ENCODE assay signal across 20 cellular contexts in genomic region chr6:41672016-41672415, GRCh38. TPM values are rescaled to one million over a fixed set of nuclear protein-coding genes. Genes with fewer than 3 reads are reported as not detected.
DNase-seq lines count a peak whose midpoint lies in the region; ATAC-seq and TF ChIP-seq lines count a peak whose summit lies in the region.
"Had no signal": no experiment of that assay in that cellular context is flagged by ENCODE, and none has a peak within 500 bp of the region (broad histone marks: within the 10 kb centered on the region; RNA-seq: fewer than 3 reads in every experiment).

No MANE protein-coding gene starts in this region.

- H3K36me3 Mint-ChIP-seq in GM23338 (ENCODE audit: low read depth): no peaks in the 10 kb centered on the region
- H3K36me3 Mint-ChIP-seq in T-helper 17 cell (ENCODE audit: low read depth): peaks cover 6% of the 10 kb centered on the region
- no peaks in the 10 kb centered on the region for H3K36me3 Mint-ChIP-seq in neural progenitor cell
- H3K36me3 Mint-ChIP-seq in immature natural killer cell: no peaks in the 10 kb centered on the region
- H3K36me3 Mint-ChIP-seq: CD14-positive monocyte; CD4-positive, alpha-beta memory T cell had no signal

- H3K27me3 ChIP-seq in BLaER1 (no peaks in the 10 kb centered on the region), GM23338 (ENCODE audit: insufficient read depth) (no peaks in the 10 kb centered on the region), neural progenitor cell (no peaks in the 10 kb centered on the region)
- H3K27me3 ChIP-seq: BE2C had no signal

- H3K9me3 ChIP-seq in BLaER1 (0 out of 2 replicates have a peak, but pooled peaks cover 4% of the 10 kb centered on the region), T-helper 17 cell (ENCODE audit: control insufficient read depth, low read length, poor library complexity, severe bottlenecking) (no peaks in the 10 kb centered on the region), neural progenitor cell (ENCODE audit: low read depth) (no peaks in the 10 kb centered on the region)
- H3K9me3 ChIP-seq: BE2C had no signal

- H3K9ac ChIP-seq in BLaER1 (no peak overlapping the region), neural progenitor cell (no peak overlapping the region)
- H3K9ac ChIP-seq: KMS-11 had no signal

- peaks cover 4% of the 10 kb centered on the region; the same call in 1 of the 3 replicates for H3K9me3 Mint-ChIP-seq in GM23338
- H3K9me3 Mint-ChIP-seq in neural progenitor cell: peaks cover 10% of the 10 kb centered on the region
- H3K9me3 Mint-ChIP-seq in immature natural killer cell: peaks cover 0 to 5% (median 0%) of the 10 kb centered on the region in 6 donors
- H3K9me3 Mint-ChIP-seq: HFFc6 had no signal

- H3K27me3 Mint-ChIP-seq in GM23338 (ENCODE audit: insufficient read depth, low read depth, poor library complexity) (peaks cover 16% of the 10 kb centered on the region), T-helper 17 cell (peaks cover 58% of the 10 kb centered on the region), neural progenitor cell (ENCODE audit: insufficient read depth, low read depth) (peaks cover 9% of the 10 kb centered on the region), immature natural killer cell (ENCODE audit: low read depth in 3 of 3) (peaks cover 5 to 11% (median 6%) of the 10 kb centered on the region in 3 donors)

- 0 out of 2 replicates have a peak overlapping the region, but pooled peaks have one; percentile 14 for H2AFZ ChIP-seq in GM23338
- no peak overlapping the region for H2AFZ ChIP-seq in neural progenitor cell (replicated peaks)

- H4K20me1 ChIP-seq in BLaER1 (no peaks in the 10 kb centered on the region), GM23338 (replicated peaks; ENCODE audit: insufficient read depth) (no peaks in the 10 kb centered on the region), neural progenitor cell (ENCODE audit: low read depth) (no peaks in the 10 kb centered on the region)

- H3K79me2 ChIP-seq in GM23338 (replicated peaks; ENCODE audit: insufficient read depth): no peaks in the 10 kb centered on the region
- H3K79me2 ChIP-seq in neural progenitor cell (ENCODE audit: low read depth): no peaks in the 10 kb centered on the region

- H3K4me2 ChIP-seq in BLaER1: peak overlapping the region; percentile 79
- no peak overlapping the region for H3K4me2 ChIP-seq in GM23338
- no peak overlapping the region for H3K4me2 ChIP-seq in neural progenitor cell
- H3K4me2 ChIP-seq: KMS-11 had no signal

- in situ Hi-C loops in ACHN (cut with HindIII; ENCODE audit: low pct_ligation_motif_present, low pct_unique_long_range_greater_than_20kb, low sequenced_read_pairs): no loop called here

- H3F3A ChIP-seq in GM23338 (replicated peaks; ENCODE audit: low read depth) (no peaks in the 10 kb centered on the region), neural progenitor cell (ENCODE audit: low read depth) (peaks cover 10% of the 10 kb centered on the region)

- H3K4me3 ChIP-seq in BLaER1 (no peak overlapping the region), GM23338 (no peak overlapping the region), neural progenitor cell (no peak overlapping the region)

- H3K27ac ChIP-seq in BLaER1: no peak overlapping the region
- H3K27ac ChIP-seq in GM23338 (ENCODE audit: low read depth): no peak overlapping the region
- no peak overlapping the region for H3K27ac ChIP-seq in neural progenitor cell
- H3K27ac ChIP-seq: KMS-11 had no signal

- H3K4me3 Mint-ChIP-seq in GM23338 (no peak overlapping the region), T-helper 17 cell (no peak overlapping the region), neural progenitor cell (peak overlapping the region; percentile 28), immature natural killer cell (no peak overlapping the region)
- H3K4me3 Mint-ChIP-seq: CD14-positive monocyte; CD4-positive, alpha-beta memory T cell; HFFc6 had no signal

- peaks cover 68% of the 10 kb centered on the region for H3K4me1 ChIP-seq in BLaER1
- peaks cover 6% of the 10 kb centered on the region; the same call in 1 of the 2 replicates for H3K4me1 ChIP-seq in GM23338 (ENCODE audit: insufficient read depth)
- H3K4me1 ChIP-seq in neural progenitor cell: peaks cover 11% of the 10 kb centered on the region
- H3K4me1 ChIP-seq: BE2C had no signal

- ATAC-seq in GM23338: no peak
- ATAC-seq in T-helper 17 cell: no peak
- ATAC-seq in GM18520 (IDR thresholded peaks at IDR 0.05; ENCODE audit: unreplicated experiment): no peak
- ATAC-seq: HCT116 had no signal

- TF ChIP-seq CTCF in GM23338 (conservative IDR thresholded peaks at IDR 0.05; ENCODE audit: low read depth in 2 of 2) (no peak), neural progenitor cell (IDR thresholded peaks at IDR 0.05) (no peak)

- peaks cover 22% of the 10 kb centered on the region; the same call in 2 of the 3 replicates for H3K4me1 Mint-ChIP-seq in GM23338
- H3K4me1 Mint-ChIP-seq in T-helper 17 cell: peaks cover 5% of the 10 kb centered on the region
- H3K4me1 Mint-ChIP-seq in neural progenitor cell: peaks cover 29% of the 10 kb centered on the region
- no peaks in the 10 kb centered on the region for H3K4me1 Mint-ChIP-seq in immature natural killer cell
- H3K4me1 Mint-ChIP-seq: CD4-positive, alpha-beta memory T cell had no signal

- DNase-seq in GM23338 (ENCODE audit: low spot score) (no peak), T-helper 17 cell (no peak), neural progenitor cell (ENCODE audit: low spot score) (no peak), immature natural killer cell (no peak), ACHN (no peak), NCI-H526 treated with DMSO at 0.1 percent for 48 hours (lab: John Stamatoyannopoulos, UW) (no peak)
- DNase-seq: BE2C; CD4-positive, alpha-beta memory T cell; DMS153; DMS79; GDM1; GOT3; H7; HFFc6 had no signal

- H3K36me3 ChIP-seq in BLaER1: no peaks in the 10 kb centered on the region
- H3K36me3 ChIP-seq in GM23338 (ENCODE audit: insufficient read depth): no peaks in the 10 kb centered on the region
- H3K36me3 ChIP-seq in neural progenitor cell: no peaks in the 10 kb centered on the region
- H3K36me3 ChIP-seq: BE2C had no signal

- H3K27ac Mint-ChIP-seq in GM23338 (no peak overlapping the region), T-helper 17 cell (peak overlapping the region; percentile 19), neural progenitor cell (no peak overlapping the region), immature natural killer cell (no peak overlapping the region)
- H3K27ac Mint-ChIP-seq: CD14-positive monocyte; CD4-positive, alpha-beta memory T cell; HFFc6 had no signal

- H3K9me2 ChIP-seq in GM23338 (ENCODE audit: insufficient read depth): no peaks in the 10 kb centered on the region

RNA-seq across cellular contexts. Expression of gene MDFI, which starts 33.7 kb away (rescaled TPM):
- total RNA-seq in GM23338 (2014; rRNA removed; shearing (Covaris generic)): 41.5 and 51.4 TPM in 2 replicates
- polyA plus RNA-seq in GM23338 (2016; fragmentation: Nextera tagmentation; extraction: Ambion mirVana): 2.8 and 3.4 TPM in 2 replicates
- total RNA-seq in T-helper 17 cell: not detected
- 29.5 and 87.4 TPM in 2 replicates for total RNA-seq in neural progenitor cell (ENCODE audit: low replicate concordance)
- not detected for polyA plus RNA-seq in immature natural killer cell
- total RNA-seq: A172; CD4-positive, alpha-beta memory T cell had no signal
- polyA plus RNA-seq: CD14-positive monocyte; CD4-positive, alpha-beta memory T cell had no signal

Comparison
In these comparisons a context has a peak if more than half of its experiments do, and no peak if none do; other contexts are left out.
1. RNA of gene MDFI, which starts 33.7 kb away (total RNA-seq): 41.5 to 51.4 TPM in GM23338 and 29.5 to 87.4 TPM in neural progenitor cell; not detected in T-helper 17 cell; every median in the first group is over 10 times any median in the second.